ENCODE assay signal across 8 cellular contexts in genomic region chr13:99496322-99497142, GRCh38. TPM values are rescaled to one million over a fixed set of nuclear protein-coding genes. Genes with fewer than 3 reads are reported as not detected.
A peak's percentile ranks its signal among the peaks of the same experiment; 100 is the strongest.
DNase-seq lines count a peak whose midpoint lies in the region; ATAC-seq and TF ChIP-seq lines count a peak whose summit lies in the region.

No MANE protein-coding gene starts in this region.

- WGBS in heart left ventricle, 4 donors = 56 to 71% (median 58%) methylated on average over 10 of the region's 10 CpGs

- H3K36me3 ChIP-seq in OCI-LY1 (ENCODE audit: insufficient read depth, low read length) = no peaks in the 10 kb centered on the region
- H3K36me3 ChIP-seq in heart left ventricle = no peaks in the 10 kb centered on the region

- H4K20me1 ChIP-seq in OCI-LY1 (ENCODE audit: insufficient read depth, low read length) = no peaks in the 10 kb centered on the region

- H3K9me3 ChIP-seq in OCI-LY1 (ENCODE audit: low read length) (no peaks in the 10 kb centered on the region), heart left ventricle (peaks cover 0 to 4% (median 0%) of the 10 kb centered on the region in 12 donors)

- DNase-seq in activated T-helper 1 cell treated with Interleukin-2 at 50 U/mL for 16 hours (ENCODE audit: low read depth) = peak; percentile 50
- DNase-seq in heart left ventricle = peak in 4 of 5 donors; percentile 63 to 83 (median 74)
- DNase-seq in NCI-H524 (lab: John Stamatoyannopoulos, UW) = no peak
- DNase-seq in hepatic stellate cell (ENCODE audit: low spot score) = no peak

- intact Hi-C loops in heart left ventricle (cut with DNase I) = loop anchor here in 1 of 10 donors (5.0 kb wide), 2 partner anchors 54 to 111 kb away; partner anchors contain the start of gene CLYBL

- TF ChIP-seq CTCF in OCI-LY1 (IDR thresholded peaks at IDR 0.05; ENCODE audit: low read length) = no peak
- no peak for TF ChIP-seq CTCF in heart left ventricle (IDR thresholded peaks at IDR 0.05)

- H3K4me1 ChIP-seq in OCI-LY1 (ENCODE audit: insufficient read depth, low read length, severe bottlenecking) (peaks cover 37% of the 10 kb centered on the region), heart left ventricle (peaks cover 0 to 52% (median 22%) of the 10 kb centered on the region in 12 donors)

- peak overlapping the region; percentile 70; the same call in 1 of the 2 replicates for H2AFZ ChIP-seq in OCI-LY1 (ENCODE audit: low read length)

- peaks cover 3% of the 10 kb centered on the region; the same call in 1 of the 2 replicates for H3F3A ChIP-seq in OCI-LY1 (ENCODE audit: insufficient read depth, low read length)

- H3K27me3 ChIP-seq in OCI-LY1 (ENCODE audit: insufficient read depth, low read length) (no peaks in the 10 kb centered on the region), heart left ventricle (no peaks in the 10 kb centered on the region)

- H3K27ac ChIP-seq in OCI-LY1 (ENCODE audit: low read depth, low read length, poor library complexity, severe bottlenecking) = no peak overlapping the region
- peak overlapping the region in 11 of 12 donors; percentile 52 to 94 (median 77) for H3K27ac ChIP-seq in heart left ventricle
- H3K27ac ChIP-seq in skin epidermis = peak overlapping the region in 20 of 21 experiments; percentile 45 to 92 (median 68)

- no peaks in the 10 kb centered on the region for H3K79me2 ChIP-seq in OCI-LY1 (ENCODE audit: insufficient read depth, low read length)

- no peak overlapping the region for H3K4me2 ChIP-seq in OCI-LY1 (ENCODE audit: low read length)

- no peak overlapping the region for H3K9ac ChIP-seq in OCI-LY1 (ENCODE audit: low read length)

- ATAC-seq in HG02678 (IDR thresholded peaks at IDR 0.05; ENCODE audit: unreplicated experiment) = peak; percentile 53
- peak; percentile 13 to 34 (median 18) for ATAC-seq in heart left ventricle

- peak in 1 of 2 donors; percentile 59 for TF ChIP-seq POLR2A in heart left ventricle (IDR thresholded peaks at IDR 0.05)

- no peaks in the 10 kb centered on the region for H3K9me2 ChIP-seq in OCI-LY1 (ENCODE audit: low read depth, low read length)

- H3K4me3 ChIP-seq in GM08714 (ENCODE audit: low read length) (peak overlapping the region; percentile 52; the same call in 1 of the 2 replicates), OCI-LY1 (ENCODE audit: low read depth, low read length, poor library complexity, severe bottlenecking) (no peak overlapping the region), heart left ventricle (peak overlapping the region; percentile 2 to 61 (median 48)), skin epidermis (peak overlapping the region; percentile 21 to 41 (median 32))

RNA-seq across cellular contexts. Expression of gene TM9SF2, which starts 4.7 kb away (rescaled TPM):
- 10 to 100 TPM; 54.2 to 83.4 (median 68.2) TPM for total RNA-seq in heart left ventricle
- 10 to 100 TPM; 22.4 to 84.3 TPM for polyA plus RNA-seq in heart left ventricle

Comparison
In these comparisons a context has a peak if more than half of its experiments do, and no peak if none do; other contexts are left out.
1. DNase-seq: peak in activated T-helper 1 cell treated with Interleukin-2 at 50 U/mL for 16 hours (single experiment) and heart left ventricle (4 of 5); none in NCI-H524 (0 of 2) and hepatic stellate cell (single experiment).